ENCODE assay signal across 28 cellular contexts in the genomic region with DNA sequence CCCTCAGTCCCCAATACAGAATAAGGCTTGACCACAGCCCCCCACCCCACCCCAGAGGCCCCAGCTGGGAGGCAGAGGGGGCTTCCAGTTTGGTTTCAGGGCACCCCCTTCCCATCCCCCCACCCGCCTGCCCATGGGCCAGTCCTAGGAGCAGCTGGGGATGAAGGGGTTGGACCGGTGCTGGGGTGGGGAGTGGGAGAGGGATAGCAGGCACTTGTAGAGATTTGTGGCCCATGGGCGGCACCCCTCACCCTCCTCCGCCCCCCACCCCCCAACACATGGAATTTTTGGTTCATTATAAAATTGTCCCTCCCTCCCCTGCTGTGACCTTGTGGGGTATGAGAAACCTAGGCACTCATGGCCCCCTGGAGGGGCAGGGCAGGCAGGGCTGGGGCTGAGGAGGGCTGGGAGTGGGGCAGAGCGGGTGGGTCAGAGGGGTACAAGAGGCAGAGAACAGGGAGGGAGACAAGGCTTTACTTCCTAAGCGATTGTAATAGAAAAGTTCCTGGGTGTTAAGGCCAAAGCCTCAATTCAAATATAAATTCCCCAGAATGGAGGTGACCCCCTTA. TPM values are rescaled to one million over a fixed set of nuclear protein-coding genes. Genes with fewer than 3 reads are reported as not detected.
DNase-seq lines count a peak whose midpoint lies in the region; ATAC-seq and TF ChIP-seq lines count a peak whose summit lies in the region.
"Had no signal": no experiment of that assay in that cellular context is flagged by ENCODE, and none has a peak within 500 bp of the region (broad histone marks: within the 10 kb centered on the region; RNA-seq: fewer than 3 reads in every experiment).

No MANE protein-coding gene starts in this region.

- WGBS in right cardiac atrium = 86% methylated on average over 6 of the region's 6 CpGs
- no CpG with 5 or more reads among the region's 6 CpGs for WGBS in neuronal stem cell (ENCODE audit: extremely low coverage in 2 of 2, insufficient read length in 2 of 2, insufficient replicate concordance in 1 of 2), 2 donors
- WGBS in transverse colon (ENCODE audit: low coverage in 1 of 2), 2 donors = 80 to 85% methylated on average over 1 to 6 of the region's 6 CpGs

- no peak for DNase-seq in cardiac muscle cell (ENCODE audit: low read depth in 1 of 2, low spot score in 1 of 2)
- DNase-seq in right cardiac atrium = no peak
- DNase-seq in ascending aorta (ENCODE audit: low spot score in 2 of 2) = no peak
- DNase-seq in neuronal stem cell (ENCODE audit: low spot score) = no peak
- DNase-seq in transverse colon = no peak
- no peak for DNase-seq in immature natural killer cell
- DNase-seq: ACHN; activated CD4-positive, alpha-beta T cell treated with anti-CD3 and anti-CD28 coated beads, Interleukin-2, amount 10 ng/mL, durations not matched to agents 24 days and 14 days; activated naive CD4-positive, alpha-beta T cell; activated T-cell treated with anti-CD3 and anti-CD28 coated beads, Interleukin-2, amount 50 U/mL, for 48 hours; central memory CD4-positive, alpha-beta T cell; COR-L47; dermis blood vessel endothelial cell; GF-D8; Kasumi-1; kidney glomerular epithelial cell; NCI-H1930; NCI-H226; nucleus accumbens; RPMI8226; stimulated activated CD4-positive, alpha-beta T cell treated with anti-CD3 and anti-CD28 coated beads, Interleukin-12 subunit alpha, Interleukin-12 subunit beta, amount 100 ng/mL, for 4 hours; stimulated activated CD4-positive, alpha-beta T cell treated with anti-CD3 and anti-CD28 coated beads, Interleukin-4, amount 100 ng/mL, for 24 hours; WERI-Rb-1 had no signal

- no peak overlapping the region for H2BK15ac ChIP-seq in neuronal stem cell (ENCODE audit: low read length)

- TF ChIP-seq CTCF in cardiac muscle cell (IDR thresholded peaks at IDR 0.05; ENCODE audit: low read depth, low read length) = no peak
- TF ChIP-seq CTCF in ascending aorta (IDR thresholded peaks at IDR 0.05) = no peak
- TF ChIP-seq CTCF in transverse colon (IDR thresholded peaks at IDR 0.05) = no peak

- H3K23ac ChIP-seq in neuronal stem cell (ENCODE audit: low read depth, low read length, poor library complexity) = no peak overlapping the region

- no peaks in the 10 kb centered on the region for H3K36me3 Mint-ChIP-seq in immature natural killer cell
- H3K36me3 Mint-ChIP-seq: memory B cell had no signal

- no peak overlapping the region for H3K9ac ChIP-seq in neuronal stem cell (ENCODE audit: low read depth, low read length, poor library complexity)

- H3K18ac ChIP-seq in neuronal stem cell (ENCODE audit: low read length) = no peak overlapping the region

- intact Hi-C loops in right cardiac atrium (cut with DNase I) = loop anchor here (5.0 kb wide), 2 partner anchors 35 to 50 kb away; no protein-coding TSS in a partner anchor
- intact Hi-C loops in ascending aorta (cut with DNase I) = no loop called here
- intact Hi-C loops in transverse colon (cut with DNase I; ENCODE audit: low total_unique reads) = loop anchor here (2.0 kb wide), 1 partner anchor 31 kb away; no protein-coding TSS in a partner anchor

- H2BK5ac ChIP-seq in neuronal stem cell (ENCODE audit: low read length) = peak overlapping the region; percentile 66

- H3K14ac ChIP-seq in neuronal stem cell (ENCODE audit: low read length) = no peak overlapping the region

- peaks cover 1 to 10% (median 6%) of the 10 kb centered on the region in 3 donors for H3K27me3 Mint-ChIP-seq in immature natural killer cell (ENCODE audit: low read depth in 3 of 3)
- H3K27me3 Mint-ChIP-seq: activated CD4-positive, alpha-beta T cell treated with anti-CD3 and anti-CD28 coated beads, Interleukin-2, amount 10 ng/mL, durations not matched to agents 24 days and 14 days; memory B cell; type B pancreatic cell had no signal

- no peaks in the 10 kb centered on the region for H3K36me3 ChIP-seq in cardiac muscle cell
- H3K36me3 ChIP-seq in ascending aorta = peaks cover 6 to 18% of the 10 kb centered on the region in 2 donors
- H3K36me3 ChIP-seq in neuronal stem cell (replicated peaks in 1 of 2; ENCODE audit: control insufficient read depth in 2 of 2, insufficient read depth in 2 of 2, low read length in 2 of 2) = peaks cover 23 to 42% of the 10 kb centered on the region in 2 donors
- H3K36me3 ChIP-seq in transverse colon = peaks cover 0 to 11% (median 3%) of the 10 kb centered on the region in 4 donors

- no peak overlapping the region for H2BK12ac ChIP-seq in neuronal stem cell (ENCODE audit: low read length)

- H3K27me3 ChIP-seq in cardiac muscle cell (no peaks in the 10 kb centered on the region), right cardiac atrium (ENCODE audit: control insufficient read depth, insufficient read depth) (no peaks in the 10 kb centered on the region), ascending aorta (no peaks in the 10 kb centered on the region), neuronal stem cell (ENCODE audit: control insufficient read depth in 3 of 3, insufficient read depth in 3 of 3, low read depth in 1 of 3, low read length in 3 of 3) (no peaks in the 10 kb centered on the region), transverse colon (no peaks in the 10 kb centered on the region)
- H3K27me3 ChIP-seq: BLaER1 treated with 17β-estradiol and CSF1 and Interleukin-3, amounts not matched to agents 10 nM and 100 nM had no signal

- ATAC-seq in right cardiac atrium (no peak), HG02571 (IDR thresholded peaks at IDR 0.05; ENCODE audit: unreplicated experiment) (no peak), GM18858 (IDR thresholded peaks at IDR 0.05; ENCODE audit: unreplicated experiment) (no peak)

- no peaks in the 10 kb centered on the region for H3K9me3 ChIP-seq in cardiac muscle cell (ENCODE audit: low read depth)
- no peaks in the 10 kb centered on the region for H3K9me3 ChIP-seq in right cardiac atrium (ENCODE audit: control insufficient read depth, low read length)
- H3K9me3 ChIP-seq in ascending aorta = no peaks in the 10 kb centered on the region
- H3K9me3 ChIP-seq in neuronal stem cell (replicated peaks in 1 of 2; ENCODE audit: control insufficient read depth in 2 of 2, insufficient read depth in 1 of 2, low read depth in 1 of 2, low read length in 2 of 2) = no peaks in the 10 kb centered on the region
- H3K9me3 ChIP-seq in transverse colon = no peaks in the 10 kb centered on the region
- H3K9me3 ChIP-seq: BLaER1 treated with 17β-estradiol and CSF1 and Interleukin-3, amounts not matched to agents 10 nM and 100 nM had no signal

- H3K4ac ChIP-seq in neuronal stem cell (ENCODE audit: low read length) = no peak overlapping the region

- no peak overlapping the region for H3K27ac Mint-ChIP-seq in immature natural killer cell
- H3K27ac Mint-ChIP-seq: activated CD4-positive, alpha-beta T cell treated with anti-CD3 and anti-CD28 coated beads, Interleukin-2, amount 10 ng/mL, durations not matched to agents 24 days and 14 days; memory B cell had no signal

- in situ Hi-C loops in transverse colon (cut with MboI; ENCODE audit: low pct_ligation_motif_present in 1 of 4, low pct_unique_long_range_greater_than_20kb in 1 of 4, low sequenced_read_pairs in 3 of 4) = no loop called here

- TF ChIP-seq EP300 in transverse colon (IDR thresholded peaks at IDR 0.05; ENCODE audit: low read depth) = no peak

- H3K79me1 ChIP-seq in neuronal stem cell (ENCODE audit: low read depth, low read length) = peaks cover 32% of the 10 kb centered on the region

- H3K4me3 Mint-ChIP-seq in immature natural killer cell = no peak overlapping the region
- H3K4me3 Mint-ChIP-seq: activated CD4-positive, alpha-beta T cell treated with anti-CD3 and anti-CD28 coated beads, Interleukin-2, amount 10 ng/mL, durations not matched to agents 24 days and 14 days; memory B cell; type B pancreatic cell had no signal

- no peak overlapping the region for H2BK120ac ChIP-seq in neuronal stem cell (ENCODE audit: low read depth, low read length)

- no peak for TF ChIP-seq POLR2A in transverse colon (IDR thresholded peaks at IDR 0.05)

- peaks cover 33 to 43% of the 10 kb centered on the region in 2 donors for H3K4me1 Mint-ChIP-seq in immature natural killer cell

- no peak overlapping the region for H2AFZ ChIP-seq in neuronal stem cell (ENCODE audit: low read length)

- no peak overlapping the region for H3K4me2 ChIP-seq in neuronal stem cell (ENCODE audit: insufficient read depth, low read length, poor library complexity, severe bottlenecking)

- H3K9me3 Mint-ChIP-seq in immature natural killer cell = no peaks in the 10 kb centered on the region
- H3K9me3 Mint-ChIP-seq: activated CD4-positive, alpha-beta T cell treated with anti-CD3 and anti-CD28 coated beads, Interleukin-2, amount 10 ng/mL, durations not matched to agents 24 days and 14 days; memory B cell; type B pancreatic cell had no signal

- H3K27ac ChIP-seq in cardiac muscle cell (peak overlapping the region; percentile 80), right cardiac atrium (ENCODE audit: low read length) (no peak overlapping the region), ascending aorta (peak overlapping the region; percentile 97 to 99), neuronal stem cell (replicated peaks; ENCODE audit: low read length) (no peak overlapping the region), transverse colon (peak overlapping the region in 3 of 4 donors; percentile 16 to 96 (median 82))

- no peak overlapping the region for H4K8ac ChIP-seq in neuronal stem cell (ENCODE audit: low read depth, low read length)

- H2AK5ac ChIP-seq in neuronal stem cell (ENCODE audit: low read depth, low read length) = no peak overlapping the region

- H3K4me3 ChIP-seq in cardiac muscle cell (no peak overlapping the region), right cardiac atrium (ENCODE audit: low read length) (no peak overlapping the region), ascending aorta (no peak overlapping the region), neuronal stem cell (ENCODE audit: low read length in 2 of 2) (no peak overlapping the region), transverse colon (no peak overlapping the region)
- H3K4me3 ChIP-seq: BLaER1 treated with 17β-estradiol and CSF1 and Interleukin-3, amounts not matched to agents 10 nM and 100 nM had no signal

- H4K91ac ChIP-seq in neuronal stem cell (ENCODE audit: low read depth, low read length, poor library complexity) = no peak overlapping the region

- peaks cover 23% of the 10 kb centered on the region for H3K4me1 ChIP-seq in cardiac muscle cell (ENCODE audit: low read depth)
- peaks cover 18% of the 10 kb centered on the region for H3K4me1 ChIP-seq in right cardiac atrium (ENCODE audit: control insufficient read depth, insufficient read depth, low read length)
- H3K4me1 ChIP-seq in ascending aorta = peaks cover 25 to 62% of the 10 kb centered on the region in 2 donors
- peaks cover 12 to 17% of the 10 kb centered on the region in 2 donors for H3K4me1 ChIP-seq in neuronal stem cell (ENCODE audit: control insufficient read depth in 2 of 2, insufficient read depth in 1 of 2, low read depth in 1 of 2, low read length in 2 of 2)
- H3K4me1 ChIP-seq in transverse colon = peaks cover 28 to 54% (median 47%) of the 10 kb centered on the region in 4 donors

RNA-seq across cellular contexts. Expression of a gene that starts 5.3 kb away (rescaled TPM):
- total RNA-seq in cardiac muscle cell (28.0 and 33.2 TPM in 2 replicates), right cardiac atrium (10 to 100 TPM; 32.0 to 37.3 (median 34.9) TPM), ascending aorta (27.0 TPM), transverse colon (10 to 100 TPM; 10.7 to 46.4 (median 31.0) TPM)
- polyA plus RNA-seq in cardiac muscle cell (35.3 and 40.2 TPM in 2 replicates), right cardiac atrium (46.5 TPM), immature natural killer cell (10 to 100 TPM; 14.2 to 28.3 (median 22.3) TPM)
- 67.3 TPM for polyA plus RNA-seq in neuronal stem cell (2013, experiment 1 of 2)
- polyA plus RNA-seq in neuronal stem cell (2013, experiment 2 of 2) = 64.6 TPM

RNA-seq across cellular contexts. Expression of a gene that starts 7.2 kb away (rescaled TPM):
- total RNA-seq in cardiac muscle cell (97.6 and 108 TPM in 2 replicates), right cardiac atrium (10 to 100 TPM; 33.3 to 58.1 (median 48.1) TPM), ascending aorta (51.6 TPM), transverse colon (10 to 100 TPM; 20.9 to 67.3 (median 30.5) TPM)
- polyA plus RNA-seq in cardiac muscle cell (25.1 and 25.4 TPM in 2 replicates), right cardiac atrium (39.1 TPM), immature natural killer cell (1 to 10 TPM in 2 of 3 donors, under 1 TPM in 1; 0.24 to 3.4 (median 2.3) TPM)
- 77.7 TPM for polyA plus RNA-seq in neuronal stem cell (2013, experiment 1 of 2)
- 78.0 TPM for polyA plus RNA-seq in neuronal stem cell (2013, experiment 2 of 2)

RNA-seq across cellular contexts. Expression of a gene that starts 21.3 kb away (rescaled TPM):
- 55.5 and 62.9 TPM in 2 replicates for total RNA-seq in cardiac muscle cell
- polyA plus RNA-seq in cardiac muscle cell = 18.1 and 18.7 TPM in 2 replicates
- 10 to 100 TPM; 36.4 to 42.7 (median 39.6) TPM for total RNA-seq in right cardiac atrium
- polyA plus RNA-seq in right cardiac atrium = 28.6 TPM
- 247 TPM for total RNA-seq in ascending aorta
- 38.5 TPM for polyA plus RNA-seq in neuronal stem cell (2013, experiment 1 of 2)
- polyA plus RNA-seq in neuronal stem cell (2013, experiment 2 of 2) = 37.8 TPM
- total RNA-seq in transverse colon = 10 to 100 TPM; 35.1 to 96.5 (median 43.6) TPM
- 1 to 10 TPM in 1 of 3 donors, under 1 TPM in 1, not detected in 1; 0.52 to 2.9 TPM for polyA plus RNA-seq in immature natural killer cell

RNA-seq across cellular contexts. Expression of a gene that starts 27.6 kb away (rescaled TPM):
- total RNA-seq in cardiac muscle cell = 8.8 and 13.0 TPM in 2 replicates
- 9.2 and 10.1 TPM in 2 replicates for polyA plus RNA-seq in cardiac muscle cell
- 1 to 10 TPM; 5.4 to 7.3 (median 6.5) TPM for total RNA-seq in right cardiac atrium
- 3.3 TPM for polyA plus RNA-seq in right cardiac atrium
- 7.0 TPM for total RNA-seq in ascending aorta
- 5.4 TPM for polyA plus RNA-seq in neuronal stem cell (2013, experiment 1 of 2)
- polyA plus RNA-seq in neuronal stem cell (2013, experiment 2 of 2) = 5.2 TPM
- total RNA-seq in transverse colon = 10 to 100 TPM in 1 of 4 donors, 1 to 10 TPM in 3; 6.4 to 19.5 (median 6.8) TPM
- polyA plus RNA-seq in immature natural killer cell = 1 to 10 TPM; 2.9 to 9.1 (median 5.2) TPM

RNA-seq across cellular contexts. Expression of a gene that starts 30.2 kb away (rescaled TPM):
- total RNA-seq in cardiac muscle cell (69.7 and 71.6 TPM in 2 replicates), right cardiac atrium (10 to 100 TPM; 14.6 to 19.9 (median 17.8) TPM), ascending aorta (30.2 TPM), transverse colon (10 to 100 TPM; 52.2 to 90.8 (median 63.0) TPM)
- polyA plus RNA-seq in cardiac muscle cell (46.0 and 58.2 TPM in 2 replicates), right cardiac atrium (21.6 TPM), immature natural killer cell (100 to 1,000 TPM; 154 to 261 (median 173) TPM)
- 29.2 TPM for polyA plus RNA-seq in neuronal stem cell (2013, experiment 1 of 2)
- 27.6 TPM for polyA plus RNA-seq in neuronal stem cell (2013, experiment 2 of 2)

Comparison
In these comparisons a context has a peak if more than half of its experiments do, and no peak if none do; other contexts are left out.
1. H3K27ac ChIP-seq: peak in cardiac muscle cell (single experiment), ascending aorta (2 of 2) and transverse colon (3 of 4); none in right cardiac atrium (single experiment) and neuronal stem cell (single experiment).